In genomic region chr16:82582971-82583370, GRCh38 we compare ENCODE assay signal across 20 cellular contexts. TPM values are rescaled to one million over a fixed set of nuclear protein-coding genes. Genes with fewer than 3 reads are reported as not detected.
A peak's percentile ranks its signal among the peaks of the same experiment; 100 is the strongest.
DNase-seq lines count a peak whose midpoint lies in the region; ATAC-seq, FAIRE-seq and TF ChIP-seq lines count a peak whose summit lies in the region.
"Had no signal": no experiment of that assay in that cellular context is flagged by ENCODE, and none has a peak within 500 bp of the region (broad histone marks: within the 10 kb centered on the region; RNA-seq: fewer than 3 reads in every experiment).

No MANE protein-coding gene starts in this region.

- no peak overlapping the region for H4K8ac ChIP-seq in H1 (ENCODE audit: extremely low read depth, insufficient read depth, low read length)

- no peaks in the 10 kb centered on the region for H3K79me1 ChIP-seq in H1 (ENCODE audit: low read depth, low read length)

- 57 to 64% methylated on average over 6 of the region's 6 CpGs for WGBS in GM23248 (ENCODE audit: low coverage in 1 of 2, low lambda C conversion rate in 2 of 2, missing lambda C conversion rate in 2 of 2), 2 experiments
- WGBS in H1 (ENCODE audit: extremely low coverage in 1 of 2, insufficient coverage in 1 of 2, insufficient read length in 1 of 2, insufficient replicate concordance in 2 of 2, low coverage in 1 of 2, low lambda C conversion rate in 2 of 2, missing lambda C conversion rate in 1 of 2), 2 experiments: 96% methylated on average over 6 of the region's 6 CpGs; no CpG with 5 or more reads in 1 of the 2 experiments
- 71 to 83% methylated on average over 6 of the region's 6 CpGs for WGBS in tibial nerve, 2 donors

- H2BK20ac ChIP-seq in H1 (ENCODE audit: low read length): no peak overlapping the region

- H3K4ac ChIP-seq in H1 (replicated peaks; ENCODE audit: insufficient read length, low read depth, low read length): no peak overlapping the region

- H3K9me3 ChIP-seq in GM23248 (ENCODE audit: low read depth) (no peaks in the 10 kb centered on the region), H1 (ENCODE audit: insufficient read depth in 2 of 2, low read depth in 1 of 2, low read length in 1 of 2) (no peaks in the 10 kb centered on the region), tibial nerve (no peaks in the 10 kb centered on the region)
- H3K9me3 ChIP-seq: A549; BLaER1 treated with 17β-estradiol and CSF1 and Interleukin-3, amounts not matched to agents 10 nM and 100 nM; HAP-1 had no signal

- no peaks in the 10 kb centered on the region for H3K9me2 ChIP-seq in GM23248 (ENCODE audit: insufficient read depth)

- TF ChIP-seq POLR2A in NB4 (IDR thresholded peaks at IDR 0.05; ENCODE audit: extremely low read depth, insufficient read length) (no peak), H1 (IDR thresholded peaks at IDR 0.05; ENCODE audit: control extremely low read depth in 1 of 2, low read depth in 2 of 2, low read length in 2 of 2) (no peak), tibial nerve (IDR thresholded peaks at IDR 0.05) (no peak)

- H3K4me3 ChIP-seq in AG10803 (ENCODE audit: low read length): no peak overlapping the region
- no peak overlapping the region for H3K4me3 ChIP-seq in GM23248
- H3K4me3 ChIP-seq in NB4 (ENCODE audit: low read depth, low read length): no peak overlapping the region
- H3K4me3 ChIP-seq in H1 (ENCODE audit: extremely low read depth in 1 of 4, insufficient read depth in 2 of 4, low read depth in 3 of 4, low read length in 4 of 4): no peak overlapping the region
- H3K4me3 ChIP-seq in tibial nerve: no peak overlapping the region
- H3K4me3 ChIP-seq: A549; BLaER1 treated with 17β-estradiol and CSF1 and Interleukin-3, amounts not matched to agents 10 nM and 100 nM; HAP-1 had no signal

- H3F3A ChIP-seq in GM23248 (ENCODE audit: insufficient read depth): peaks cover 18% of the 10 kb centered on the region

- no peak for FAIRE-seq in H1 (lab: Jason Lieb, UNC)
- FAIRE-seq: A549, G401.6, GM12891, GM19239 had no signal

- H2BK12ac ChIP-seq in H1 (ENCODE audit: low read depth, low read length): no peak overlapping the region

- H2BK5ac ChIP-seq in H1 (ENCODE audit: low read depth, low read length): no peak overlapping the region

- H2AFZ ChIP-seq in GM23248 (no peak overlapping the region), H1 (ENCODE audit: low read length) (peak overlapping the region; percentile 89; the same call in 1 of the 2 replicates)

- in situ Hi-C loops in GM23248 (cut with MboI): no loop called here

- no peak overlapping the region for H2BK15ac ChIP-seq in H1 (ENCODE audit: low read length)

- H3K36me3 ChIP-seq in GM23248 (ENCODE audit: low read depth) (no peaks in the 10 kb centered on the region), H1 (ENCODE audit: control insufficient read depth in 2 of 4, insufficient read depth in 4 of 4, low read length in 3 of 4) (no peaks in the 10 kb centered on the region), tibial nerve (no peaks in the 10 kb centered on the region)
- H3K36me3 ChIP-seq: BLaER1 treated with 17β-estradiol and CSF1 and Interleukin-3, amounts not matched to agents 10 nM and 100 nM; HAP-1 had no signal

- H2BK120ac ChIP-seq in H1 (replicated peaks; ENCODE audit: low read depth, low read length): no peak overlapping the region

- H3K4me1 ChIP-seq in GM23248 (ENCODE audit: insufficient read depth): peaks cover 18% of the 10 kb centered on the region
- no peaks in the 10 kb centered on the region for H3K4me1 ChIP-seq in H1 (replicated peaks in 1 of 4; ENCODE audit: control insufficient read depth in 3 of 4, insufficient read depth in 4 of 4, low read length in 3 of 4)
- H3K4me1 ChIP-seq in tibial nerve: no peaks in the 10 kb centered on the region
- H3K4me1 ChIP-seq: A549, HAP-1 had no signal

- POLR2A ChIA-PET in H1 (lab: Charles Lee; ENCODE audit: partially characterized antibody): no interaction called here
- POLR2A ChIA-PET in HEK293T (lab: Yijun Ruan, JAX): no interaction called here

- no peak overlapping the region for H3K4me2 ChIP-seq in GM23248 (ENCODE audit: unreplicated experiment)
- H3K4me2 ChIP-seq in H1 (ENCODE audit: insufficient read depth in 1 of 2, low read depth in 2 of 2, low read length in 2 of 2): no peak overlapping the region
- H3K4me2 ChIP-seq: A549 had no signal

- TF ChIP-seq RAD21 in H1 (IDR thresholded peaks at IDR 0.05 in 1 of 2, conservative IDR thresholded peaks at IDR 0.05 in 1 of 2; ENCODE audit: low read depth in 2 of 2, low read length in 2 of 2): no peak

- no peak overlapping the region for H3K18ac ChIP-seq in H1 (ENCODE audit: extremely low read depth, low read length)

- no peak overlapping the region for H3K56ac ChIP-seq in H1 (replicated peaks; ENCODE audit: insufficient read length, low read depth, low read length)

- no peaks in the 10 kb centered on the region for H3K23me2 ChIP-seq in H1 (ENCODE audit: low read depth, low read length)

- CTCF ChIA-PET in H1 (lab: Charles Lee; ENCODE audit: partially characterized antibody) (interaction anchor here (0.7 to 5.4 kb wide), 7 partner anchors 9 to 318 kb away, joined by 3 to 23 read pairs (median 3); no protein-coding TSS in a partner anchor), HEK293T (lab: Yijun Ruan, JAX) (no interaction called here)

- H3K27ac ChIP-seq in GM23248: 0 out of 2 replicates have a peak overlapping the region, but pooled peaks have one; percentile 22
- no peak overlapping the region for H3K27ac ChIP-seq in H1 (ENCODE audit: low read depth, low read length)
- H3K27ac ChIP-seq in tibial nerve: no peak overlapping the region
- H3K27ac ChIP-seq: 22Rv1; A549; BLaER1 treated with 17β-estradiol and CSF1 and Interleukin-3, amounts not matched to agents 10 nM and 100 nM had no signal

- H4K20me1 ChIP-seq in GM23248 (ENCODE audit: insufficient read depth): no peaks in the 10 kb centered on the region
- H4K20me1 ChIP-seq in H1 (replicated peaks in 1 of 2; ENCODE audit: control insufficient read depth in 1 of 2, insufficient read depth in 2 of 2, low read length in 2 of 2): no peaks in the 10 kb centered on the region
- H4K20me1 ChIP-seq: BLaER1 treated with 17β-estradiol and CSF1 and Interleukin-3, amounts not matched to agents 10 nM and 100 nM had no signal

- no peak overlapping the region for H3K9ac ChIP-seq in GM23248
- H3K9ac ChIP-seq in H1 (replicated peaks in 1 of 4; ENCODE audit: extremely low read depth in 1 of 4, low read depth in 3 of 4, low read length in 3 of 4): no peak overlapping the region
- H3K9ac ChIP-seq: BLaER1 treated with 17β-estradiol and CSF1 and Interleukin-3, amounts not matched to agents 10 nM and 100 nM had no signal

- no peak for TF ChIP-seq CTCF in AG10803 (conservative IDR thresholded peaks at IDR 0.05; ENCODE audit: low read length)
- no peak for TF ChIP-seq CTCF in NB4 (IDR thresholded peaks at IDR 0.05; ENCODE audit: low read depth, low read length)
- TF ChIP-seq CTCF in H1 (IDR thresholded peaks at IDR 0.05; ENCODE audit: control extremely low read depth in 1 of 3, insufficient read depth in 1 of 3, low read depth in 1 of 3, low read length in 3 of 3): no peak
- TF ChIP-seq CTCF in tibial nerve (IDR thresholded peaks at IDR 0.05): no peak

- H3K14ac ChIP-seq in H1 (ENCODE audit: insufficient read length): no peak overlapping the region

- ATAC-seq in GM19351 (IDR thresholded peaks at IDR 0.05; ENCODE audit: unreplicated experiment): no peak
- ATAC-seq: A549; CD8-positive, alpha-beta T cell had no signal

- H4K5ac ChIP-seq in H1 (ENCODE audit: insufficient read length, low read depth, low read length): no peak overlapping the region

- H2AK5ac ChIP-seq in H1 (ENCODE audit: low read depth, low read length): no peak overlapping the region

- H3K79me2 ChIP-seq in GM23248 (ENCODE audit: insufficient read depth) (no peaks in the 10 kb centered on the region), H1 (ENCODE audit: control insufficient read depth in 1 of 2, insufficient read depth in 2 of 2, low read length in 2 of 2) (no peaks in the 10 kb centered on the region)

- H3K23ac ChIP-seq in H1 (ENCODE audit: insufficient read length): no peak overlapping the region

- H3K27me3 ChIP-seq in GM23248 (replicated peaks; ENCODE audit: insufficient read depth): 0 out of 2 replicates have a peak, but pooled peaks cover 5% of the 10 kb centered on the region
- no peaks in the 10 kb centered on the region for H3K27me3 ChIP-seq in H1 (replicated peaks in 1 of 4; ENCODE audit: control insufficient read depth in 3 of 4, extremely low read depth in 1 of 4, insufficient read depth in 3 of 4, low read length in 3 of 4)
- no peaks in the 10 kb centered on the region for H3K27me3 ChIP-seq in tibial nerve
- H3K27me3 ChIP-seq: BLaER1 treated with 17β-estradiol and CSF1 and Interleukin-3, amounts not matched to agents 10 nM and 100 nM had no signal

- TF ChIP-seq EP300 in H1 (IDR thresholded peaks at IDR 0.05; ENCODE audit: borderline replicate concordance in 1 of 2, low read depth in 2 of 2, low read length in 2 of 2) (no peak), tibial nerve (IDR thresholded peaks at IDR 0.05) (no peak)

- H4K91ac ChIP-seq in H1 (replicated peaks; ENCODE audit: insufficient read length, low read length): no peak overlapping the region

- DNase-seq in AG10803 (ENCODE audit: low read depth): peak; percentile 13
- DNase-seq in GM23248: peak; percentile 40
- DNase-seq in NB4 (ENCODE audit: low read depth): peak; percentile 11
- no peak for DNase-seq in H1 (ENCODE audit: low read depth in 1 of 2, low spot score in 2 of 2)
- no peak for DNase-seq in HEK293T (ENCODE audit: extremely low spot score)
- no peak for DNase-seq in tibial nerve (ENCODE audit: low spot score in 2 of 2)
- DNase-seq in OCI-M1 (lab: John Stamatoyannopoulos, UW): no peak
- DNase-seq: Calu3; CD8-positive, alpha-beta T cell; DMS79 treated with DMSO at 0.1 percent for 48 hours had no signal

TF ChIP-seq in H1, 55 proteins besides CTCF, POLR2A, EP300 and RAD21 (continues in another document):
- TF ChIP-seq SIRT6 (IDR thresholded peaks at IDR 0.05; ENCODE audit: low read length): no peak

TF ChIP-seq in HEK293T, 16 proteins besides CTCF, POLR2A, EP300 and RAD21:
- TF ChIP-seq ARNT (IDR thresholded peaks at IDR 0.05) (no peak), SUZ12 (IDR thresholded peaks at IDR 0.05) (no peak)
TF ChIP-seq in HEK293T: peak in this region for 0.

RNA-seq across cellular contexts. Expression of gene CDH13, which starts 43.8 kb away (rescaled TPM):
- 51.0 and 81.2 TPM in 2 replicates for total RNA-seq in GM23248 (2014; rRNA removed; shearing (Covaris generic))
- polyA plus RNA-seq in GM23248 (2016; fragmentation: Nextera tagmentation; extraction: Ambion mirVana) (52.8 and 53.6 TPM in 2 replicates), H1 (2011; rRNA removed) (2.4 and 3.0 TPM in 2 replicates)
- total RNA-seq in H1 (2021; fragmentation: NEBNext Ultra II Directional; extraction: Animal tissue kit (Norgen Biotek cat#: 25700)): 2.3 and 2.6 TPM in 2 replicates
- 2.9 TPM for polyA plus RNA-seq in H1 (2011; cell fraction: cytosol; rRNA removed)
- polyA plus RNA-seq in H1 (2011; cell fraction: nucleus; rRNA removed): 3.3 TPM
- polyA plus RNA-seq in H1 (2012, experiment 1 of 2): 2.6 to 4.2 TPM (median 3.1 TPM) in 4 replicates
- 0.58 TPM for polyA plus RNA-seq in H1 (2012, experiment 2 of 2)
- 2.6 TPM for polyA plus RNA-seq in H1 (2013, experiment 1 of 2)
- polyA plus RNA-seq in H1 (2013, experiment 2 of 2): 3.2 TPM
- 6.2 and 14.0 TPM in 2 replicates for polyA minus RNA-seq in H1 (2011; rRNA and poly(A)+ RNA removed)
- polyA minus RNA-seq in H1 (2011; cell fraction: cytosol; rRNA and poly(A)+ RNA removed): 2.7 TPM
- 22.6 TPM for polyA minus RNA-seq in H1 (2011; cell fraction: nucleus; rRNA and poly(A)+ RNA removed)
- total RNA-seq in tibial nerve: 10 to 100 TPM in 1 of 4 donors, 1 to 10 TPM in 3; 4.1 to 14.4 (median 5.8) TPM
- total RNA-seq: Calu3; CD8-positive, alpha-beta T cell; H4; HT-29 had no signal
- polyA plus RNA-seq: A549 had no signal

Comparison
In these comparisons a context has a peak if more than half of its experiments do, and no peak if none do; other contexts are left out.
1. DNase-seq: peak in AG10803 (single experiment), GM23248 (single experiment) and NB4 (single experiment); none in H1 (0 of 2), HEK293T (single experiment), tibial nerve (0 of 2) and OCI-M1 (single experiment).